9 cellular contexts compared by ENCODE assay signal in genomic region chr22:22802346-22802970, GRCh38.
DNase-seq lines count a peak whose midpoint lies in the region; ATAC-seq and TF ChIP-seq lines count a peak whose summit lies in the region.
"Had no signal": no experiment of that assay in that cellular context is flagged by ENCODE, and none has a peak within 500 bp of the region (broad histone marks: within the 10 kb centered on the region; RNA-seq: fewer than 3 reads in every experiment).

No MANE protein-coding gene starts in this region.

- H3K4me3 ChIP-seq in HFF-Myc (replicated peaks; ENCODE audit: low read depth, low read length), result no peak overlapping the region

- H3K27me3 Mint-ChIP-seq in activated CD4-positive, alpha-beta memory T cell treated with anti-CD3 and anti-CD28 coated beads, Interleukin-2, amount 10 ng/mL, durations not matched to agents 7 days and 5 days, result peaks cover 13% of the 10 kb centered on the region
- H3K27me3 Mint-ChIP-seq in naive B cell, result peaks cover 0 to 12% (median 0%) of the 10 kb centered on the region in 3 donors

- H3K27ac Mint-ChIP-seq in activated CD4-positive, alpha-beta memory T cell treated with anti-CD3 and anti-CD28 coated beads, Interleukin-2, amount 10 ng/mL, durations not matched to agents 7 days and 5 days, result no peak overlapping the region
- peak overlapping the region in 1 of 6 donors; percentile 38 for H3K27ac Mint-ChIP-seq in naive B cell

- peak; percentile 28 to 52 for ATAC-seq in naive B cell (ENCODE audit: low read depth in 2 of 2)
- no peak for ATAC-seq in GM19351 (IDR thresholded peaks at IDR 0.05; ENCODE audit: unreplicated experiment)

- POLR2A ChIA-PET in activated CD4-positive, alpha-beta memory T cell treated with anti-CD3 and anti-CD28 coated beads, Interleukin-2, amount 10 ng/mL, durations not matched to agents 7 days and 5 days (lab: Charles Lee), result interaction anchor here (0.8 to 1.4 kb wide), 3 partner anchors 82 to 155 kb away, joined by 3 to 5 read pairs (median 4); no protein-coding TSS in a partner anchor

- no peaks in the 10 kb centered on the region for H3K36me3 Mint-ChIP-seq in activated CD4-positive, alpha-beta memory T cell treated with anti-CD3 and anti-CD28 coated beads, Interleukin-2, amount 10 ng/mL, durations not matched to agents 7 days and 5 days (ENCODE audit: low read depth)
- no peaks in the 10 kb centered on the region for H3K36me3 Mint-ChIP-seq in naive B cell

- H3K9me3 Mint-ChIP-seq in activated CD4-positive, alpha-beta memory T cell treated with anti-CD3 and anti-CD28 coated beads, Interleukin-2, amount 10 ng/mL, durations not matched to agents 7 days and 5 days, result no peaks in the 10 kb centered on the region
- H3K9me3 Mint-ChIP-seq in naive B cell, result peaks cover 0 to 6% (median 0%) of the 10 kb centered on the region in 7 donors

- H3K4me3 Mint-ChIP-seq in activated CD4-positive, alpha-beta memory T cell treated with anti-CD3 and anti-CD28 coated beads, Interleukin-2, amount 10 ng/mL, durations not matched to agents 7 days and 5 days, result no peak overlapping the region
- H3K4me3 Mint-ChIP-seq in naive B cell, result peak overlapping the region in 1 of 8 donors; percentile 54

- TF ChIP-seq CTCF in HFF-Myc (IDR thresholded peaks at IDR 0.05; ENCODE audit: low read depth, low read length, missing control alignments), result peak; percentile 19

- CTCF ChIA-PET in activated CD4-positive, alpha-beta memory T cell treated with anti-CD3 and anti-CD28 coated beads, Interleukin-2, amount 10 ng/mL, durations not matched to agents 7 days and 5 days (lab: Charles Lee), result interaction anchor here (0.8 to 2.7 kb wide), 26 partner anchors 8 to 158 kb away, joined by 3 to 52 read pairs (median 6); no protein-coding TSS in a partner anchor

- peaks cover 4% of the 10 kb centered on the region for H3K4me1 Mint-ChIP-seq in activated CD4-positive, alpha-beta memory T cell treated with anti-CD3 and anti-CD28 coated beads, Interleukin-2, amount 10 ng/mL, durations not matched to agents 7 days and 5 days
- peaks cover 9 to 21% (median 11%) of the 10 kb centered on the region in 3 donors for H3K4me1 Mint-ChIP-seq in naive B cell

- DNase-seq in DMS 273 (lab: John Stamatoyannopoulos, UW; ENCODE audit: unreplicated experiment), result peak; percentile 30
- no peak for DNase-seq in DMS 273 treated with DMSO at 0.1 percent for 48 hours (lab: John Stamatoyannopoulos, UW)
- DNase-seq in HFF-Myc (ENCODE audit: extremely low read depth, low read depth), result no peak
- DNase-seq in activated CD4-positive, alpha-beta memory T cell treated with anti-CD3 and anti-CD28 coated beads, Interleukin-2, amount 10 ng/mL, durations not matched to agents 7 days and 5 days, result peak; percentile 55
- DNase-seq in naive B cell, result no peak
- DNase-seq in amygdala (lab: John Stamatoyannopoulos, UW), result no peak
- no peak for DNase-seq in NCI-H1417 treated with DMSO at 0.1 percent for 48 hours (lab: John Stamatoyannopoulos, UW)
- DNase-seq: 8988T had no signal

Comparison
In these comparisons a context has a peak if more than half of its experiments do, and no peak if none do; other contexts are left out.
1. DNase-seq: peak in DMS 273 (single experiment) and activated CD4-positive, alpha-beta memory T cell treated with anti-CD3 and anti-CD28 coated beads, Interleukin-2, amount 10 ng/mL, durations not matched to agents 7 days and 5 days (single experiment); none in DMS 273 treated with DMSO at 0.1 percent for 48 hours (single experiment), HFF-Myc (single experiment), naive B cell (single experiment), amygdala (0 of 56) and NCI-H1417 treated with DMSO at 0.1 percent for 48 hours (single experiment).